8 cellular contexts compared by ENCODE assay signal in genomic region chr19:17075035-17075859, GRCh38. TPM values are rescaled to one million over a fixed set of nuclear protein-coding genes. Genes with fewer than 3 reads are reported as not detected.
A peak's percentile ranks its signal among the peaks of the same experiment; 100 is the strongest.
DNase-seq lines count a peak whose midpoint lies in the region; ATAC-seq and TF ChIP-seq lines count a peak whose summit lies in the region.

TSS of gene HAUS8 (minus strand) at chr19:17075452. CDS start at chr19:17075422, 30 bp downstream.
TSS of gene MYO9B (plus strand) at chr19:17075777. CDS start at chr19:17101718, 25,941 bp downstream.

- DNase-seq in DMS53 (lab: John Stamatoyannopoulos, UW) (peak; percentile 99), KG1 (lab: John Stamatoyannopoulos, UW) (peak; percentile 97), epithelial cell of proximal tubule (ENCODE audit: low read depth) (peak; percentile 82), mucosa of gallbladder (ENCODE audit: low spot score) (peak; percentile 99)
- DNase-seq in activated T-cell treated with anti-CD3 and anti-CD28 coated beads, Interleukin-2, amount 50 U/mL, for 1 hour = peak; percentile 99
- peak; percentile 99 for DNase-seq in stimulated activated CD8-positive, alpha-beta memory T cell treated with anti-CD3 and anti-CD28 coated beads, Interleukin-4, amount 100 ng/mL, for 24 hours (ENCODE audit: low read depth)

- peak; percentile 72 for ATAC-seq in GM21723 (IDR thresholded peaks at IDR 0.05; ENCODE audit: unreplicated experiment)

- no peak for TF ChIP-seq CTCF in epithelial cell of proximal tubule (conservative IDR thresholded peaks at IDR 0.05; ENCODE audit: low read depth, low read length)

- H3K4me3 ChIP-seq in epithelial cell of proximal tubule (ENCODE audit: low read depth, low read length) = peak within 1 kb of the TSS; percentile 95

TF ChIP-seq in PFSK-1, 5 proteins besides CTCF, POLR2A, EP300 and RAD21:
- TF ChIP-seq TAF1 (IDR thresholded peaks at IDR 0.05; ENCODE audit: borderline replicate concordance, insufficient read depth, low read length) (peak; percentile 97; the same call in 1 of the 2 replicates), SIN3A (IDR thresholded peaks at IDR 0.05; ENCODE audit: borderline replicate concordance, insufficient read depth, low read length) (peak; percentile 53; the same call in 1 of the 2 replicates), FOXP2 (optimal IDR thresholded peaks at IDR 0.05; ENCODE audit: borderline replicate concordance, extremely low read depth, extremely low read length, insufficient read depth) (peak; percentile 80), REST (IDR thresholded peaks at IDR 0.05; ENCODE audit: insufficient read depth in 1 of 2, low read depth in 2 of 2, low read length in 2 of 2) (peak in 1 of 2 experiments; percentile 64; a peak in 2 of 4 replicates), POLR2AphosphoS5 (IDR thresholded peaks at IDR 0.05; ENCODE audit: low read depth, low read length) (peak; percentile 92)

RNA-seq across cellular contexts. Expression of gene HAUS8, which starts in this region (rescaled TPM):
- polyA plus RNA-seq in PFSK-1 (2012; ENCODE audit: insufficient read length, low read depth) = 17.1 TPM
- total RNA-seq in epithelial cell of proximal tubule (20.5 and 25.5 TPM in 2 replicates), mucosa of gallbladder (10.8 TPM)

RNA-seq across cellular contexts. Expression of gene MYO9B, which starts in this region (rescaled TPM):
- 83.9 TPM for polyA plus RNA-seq in PFSK-1 (2012; ENCODE audit: insufficient read length, low read depth)
- total RNA-seq in epithelial cell of proximal tubule (53.9 and 55.9 TPM in 2 replicates), mucosa of gallbladder (75.0 TPM)

Comparison
In these comparisons a context has a peak if more than half of its experiments do, and no peak if none do; other contexts are left out.
1. Peak in every context shown above with its lines: DNase-seq, ATAC-seq and H3K4me3 ChIP-seq.